In genomic region chr6:75206338-75207210, GRCh38 we compare ENCODE assay signal across 8 cellular contexts. TPM values are rescaled to one million over a fixed set of nuclear protein-coding genes. Genes with fewer than 3 reads are reported as not detected.
DNase-seq lines count a peak whose midpoint lies in the region; ATAC-seq and TF ChIP-seq lines count a peak whose summit lies in the region.

No MANE protein-coding gene starts in this region.

- no peak for TF ChIP-seq CTCF in GM13977 (IDR thresholded peaks at IDR 0.05; ENCODE audit: extremely low read depth, insufficient read depth, missing control alignments)
- TF ChIP-seq CTCF in left ventricle myocardium inferior (IDR thresholded peaks at IDR 0.05; ENCODE audit: borderline replicate concordance) = no peak

- DNase-seq in GM13977 (ENCODE audit: low spot score) (peak; percentile 27), left ventricle myocardium inferior (no peak), sciatic nerve (ENCODE audit: low spot score) (no peak), D341Med (ENCODE audit: low spot score) (no peak), T1000 (lab: John Stamatoyannopoulos, UW) (no peak), DMS79 (lab: John Stamatoyannopoulos, UW) (no peak)
- peak; percentile 55 for DNase-seq in activated CD8-positive, alpha-beta memory T cell treated with anti-CD3 and anti-CD28 coated beads, Interleukin-2, amount 50 U/mL, for 48 hours

- H3K9me3 ChIP-seq in left ventricle myocardium inferior (replicated peaks) = no peaks in the 10 kb centered on the region

- peaks cover 71% of the 10 kb centered on the region for H3K27me3 ChIP-seq in left ventricle myocardium inferior (ENCODE audit: low read depth)

- intact Hi-C loops in left ventricle myocardium inferior (cut with micrococcal nuclease) = loop anchor here (10.0 kb wide), 1 partner anchor 1122 kb away; no protein-coding TSS in a partner anchor
- intact Hi-C loops in sciatic nerve (cut with DNase I) = loop anchor here (5.0 to 10.0 kb wide), 2 partner anchors 792 to 1114 kb away; no protein-coding TSS in a partner anchor

- H3K4me3 ChIP-seq in left ventricle myocardium inferior = peak overlapping the region; percentile 71

- peak; percentile 12 for ATAC-seq in sciatic nerve
- ATAC-seq in GM21723 (IDR thresholded peaks at IDR 0.05; ENCODE audit: unreplicated experiment) = no peak

- peak overlapping the region; percentile 76 for H3K27ac ChIP-seq in left ventricle myocardium inferior (replicated peaks)

- in situ Hi-C loops in GM13977 (cut with MboI; ENCODE audit: low pct_unique_long_range_greater_than_20kb, low sequenced_read_pairs, unreplicated experiment) = loop anchor here (25.0 kb wide), 2 partner anchors 794 to 1119 kb away; no protein-coding TSS in a partner anchor

- no peaks in the 10 kb centered on the region for H3K36me3 ChIP-seq in left ventricle myocardium inferior

- peaks cover 70% of the 10 kb centered on the region for H3K4me1 ChIP-seq in left ventricle myocardium inferior

RNA-seq across cellular contexts. Expression of gene COL12A1, which starts 0.7 kb away (rescaled TPM):
- total RNA-seq in left ventricle myocardium inferior (12.2 TPM), sciatic nerve (275 TPM)

RNA-seq across cellular contexts. Expression of gene COX7A2, which starts 37.0 kb away (rescaled TPM):
- total RNA-seq in left ventricle myocardium inferior (1,008 TPM), sciatic nerve (223 TPM)

Comparison
In these comparisons a context has a peak if more than half of its experiments do, and no peak if none do; other contexts are left out.
1. DNase-seq: peak in GM13977 (single experiment) and activated CD8-positive, alpha-beta memory T cell treated with anti-CD3 and anti-CD28 coated beads, Interleukin-2, amount 50 U/mL, for 48 hours (single experiment); none in left ventricle myocardium inferior (single experiment), sciatic nerve (single experiment), D341Med (single experiment), T1000 (single experiment) and DMS79 (single experiment).
2. RNA of gene COL12A1, which starts 0.7 kb away (total RNA-seq): 275 TPM in sciatic nerve (single experiment); 12.2 TPM in left ventricle myocardium inferior (single experiment); every median in the first group is over 10 times any median in the second.